17 cellular contexts compared by ENCODE assay signal in the genomic region with DNA sequence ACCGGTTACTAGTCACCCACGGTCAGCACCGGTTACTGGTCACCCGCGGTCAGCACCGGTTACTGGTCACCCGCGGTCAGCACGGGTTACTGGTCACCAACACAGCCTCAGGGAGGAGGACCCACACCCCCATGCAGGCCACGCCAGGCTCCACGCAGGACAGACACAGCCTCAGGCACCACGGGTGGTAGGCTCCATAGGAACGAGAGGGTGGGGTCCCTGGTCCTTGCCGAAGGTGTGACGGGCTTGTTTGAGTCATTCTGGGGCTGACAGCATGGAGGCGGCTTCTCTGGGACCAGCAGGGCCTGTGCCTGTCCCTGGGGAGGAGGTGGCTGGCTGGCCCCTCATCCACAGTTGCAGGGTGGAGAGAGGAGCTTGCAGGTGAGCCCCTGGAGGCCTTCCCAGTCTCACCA.
DNase-seq lines count a peak whose midpoint lies in the region; ATAC-seq, FAIRE-seq and TF ChIP-seq lines count a peak whose summit lies in the region.
"Had no signal": no experiment of that assay in that cellular context is flagged by ENCODE, and none has a peak within 500 bp of the region (broad histone marks: within the 10 kb centered on the region; RNA-seq: fewer than 3 reads in every experiment).

No MANE protein-coding gene starts in this region.

- no peaks in the 10 kb centered on the region for H3K79me2 ChIP-seq in H9 (ENCODE audit: insufficient read depth, low read length)
- H3K79me2 ChIP-seq in H1 (ENCODE audit: control insufficient read depth in 1 of 2, insufficient read depth in 2 of 2, low read length in 2 of 2) = no peaks in the 10 kb centered on the region

- H3K56ac ChIP-seq in H9 (ENCODE audit: insufficient read length, low read depth, low read length) (no peak overlapping the region), H1 (replicated peaks; ENCODE audit: insufficient read length, low read depth, low read length) (no peak overlapping the region)

- H3K9me3 Mint-ChIP-seq in H9 = no peaks in the 10 kb centered on the region; a peak in 1 of 5 replicates

- CTCF ChIA-PET in H1 (lab: Charles Lee; ENCODE audit: partially characterized antibody) = interaction anchor here (0.9 kb wide), 1 partner anchor 14 kb away, joined by 3 read pairs; no protein-coding TSS in a partner anchor

- H3K27me3 ChIP-seq in H9 (ENCODE audit: insufficient read depth, low read length) (no peaks in the 10 kb centered on the region), H1 (replicated peaks in 1 of 4; ENCODE audit: control insufficient read depth in 3 of 4, extremely low read depth in 1 of 4, insufficient read depth in 3 of 4, low read length in 3 of 4) (no peaks in the 10 kb centered on the region; a peak in 1 of 7 replicates)

- H2AFZ ChIP-seq in H9 (ENCODE audit: low read length) = no peak overlapping the region
- no peak overlapping the region for H2AFZ ChIP-seq in H1 (ENCODE audit: low read length)

- H3K27ac ChIP-seq in H9 (ENCODE audit: insufficient read length, low read depth, low read length) (no peak overlapping the region), H1 (ENCODE audit: low read depth, low read length) (no peak overlapping the region)

- H4K8ac ChIP-seq in H9 (replicated peaks; ENCODE audit: insufficient read length, low read depth, low read length) = no peak overlapping the region
- H4K8ac ChIP-seq in H1 (ENCODE audit: extremely low read depth, insufficient read depth, low read length) = no peak overlapping the region

- peaks cover 27% of the 10 kb centered on the region for H3K27me3 Mint-ChIP-seq in H9 (ENCODE audit: low read depth)

- intact Hi-C loops in posterior vena cava (cut with DNase I) = no loop called here

- H4K91ac ChIP-seq in H9 (ENCODE audit: insufficient read length, low read depth, low read length) (no peak overlapping the region), H1 (replicated peaks; ENCODE audit: insufficient read length, low read length) (no peak overlapping the region)

- no peak for TF ChIP-seq EP300 in H1 (IDR thresholded peaks at IDR 0.05; ENCODE audit: borderline replicate concordance in 1 of 2, low read depth in 2 of 2, low read length in 2 of 2)

- H3K36me3 ChIP-seq in H1 (ENCODE audit: control insufficient read depth in 2 of 4, insufficient read depth in 4 of 4, low read length in 3 of 4) = no peaks in the 10 kb centered on the region
- H3K36me3 ChIP-seq: BE2C had no signal

- no peak overlapping the region for H2BK120ac ChIP-seq in H9 (ENCODE audit: low read depth, low read length, poor library complexity, severe bottlenecking)
- H2BK120ac ChIP-seq in H1 (replicated peaks; ENCODE audit: low read depth, low read length) = no peak overlapping the region

- no peak for FAIRE-seq in H1 (lab: Jason Lieb, UNC)

- no peak overlapping the region for H3K4me2 ChIP-seq in H9 (ENCODE audit: insufficient read depth, insufficient read length, low read length)
- no peak overlapping the region for H3K4me2 ChIP-seq in H1 (ENCODE audit: insufficient read depth in 1 of 2, low read depth in 2 of 2, low read length in 2 of 2)

- no peak overlapping the region for H3K27ac Mint-ChIP-seq in H9
- H3K27ac Mint-ChIP-seq: CD4-positive, alpha-beta memory T cell had no signal

- H3K23me2 ChIP-seq in H9 (ENCODE audit: insufficient read length, low read depth, low read length, poor library complexity, severe bottlenecking) (no peaks in the 10 kb centered on the region), H1 (ENCODE audit: low read depth, low read length) (peaks cover 10% of the 10 kb centered on the region; the same call in 1 of the 2 replicates)

- H3K4ac ChIP-seq in H9 (ENCODE audit: low read depth, low read length) (no peak overlapping the region), H1 (replicated peaks; ENCODE audit: insufficient read length, low read depth, low read length) (no peak overlapping the region)

- no peak overlapping the region for H2BK20ac ChIP-seq in H9 (ENCODE audit: low read depth, low read length, poor library complexity, severe bottlenecking)
- no peak overlapping the region for H2BK20ac ChIP-seq in H1 (ENCODE audit: low read length)

- no peak overlapping the region for H4K5ac ChIP-seq in H9 (ENCODE audit: insufficient read length, low read depth, low read length)
- no peak overlapping the region for H4K5ac ChIP-seq in H1 (ENCODE audit: insufficient read length, low read depth, low read length)

- H3K14ac ChIP-seq in H9 (ENCODE audit: insufficient read depth, low read length) (peak overlapping the region; percentile 8; the same call in 1 of the 2 replicates), H1 (ENCODE audit: insufficient read length) (no peak overlapping the region)

- H3K4me3 ChIP-seq in H1 (ENCODE audit: extremely low read depth in 1 of 4, insufficient read depth in 2 of 4, low read depth in 3 of 4, low read length in 4 of 4) = no peak overlapping the region

- H4K20me1 ChIP-seq in H9 (ENCODE audit: control insufficient read depth, insufficient read depth, insufficient read length) (no peaks in the 10 kb centered on the region), H1 (replicated peaks in 1 of 2; ENCODE audit: control insufficient read depth in 1 of 2, insufficient read depth in 2 of 2, low read length in 2 of 2) (peaks cover 0 to 6% of the 10 kb centered on the region in 2 experiments)

- no peak for TF ChIP-seq RAD21 in H1 (IDR thresholded peaks at IDR 0.05 in 1 of 2, conservative IDR thresholded peaks at IDR 0.05 in 1 of 2; ENCODE audit: low read depth in 2 of 2, low read length in 2 of 2)

- no peak overlapping the region for H3K23ac ChIP-seq in H9 (ENCODE audit: insufficient read length, low read depth, low read length)
- H3K23ac ChIP-seq in H1 (ENCODE audit: insufficient read length) = no peak overlapping the region

- no CpG with 5 or more reads among the region's 16 CpGs for WGBS in H9 (ENCODE audit: extremely low coverage, insufficient read length, low lambda C conversion rate)
- 80% methylated on average over 14 of the region's 16 CpGs; no CpG with 5 or more reads in 1 of the 2 experiments for WGBS in H1 (ENCODE audit: extremely low coverage in 1 of 2, insufficient coverage in 1 of 2, insufficient read length in 1 of 2, insufficient replicate concordance in 2 of 2, low coverage in 1 of 2, low lambda C conversion rate in 2 of 2, missing lambda C conversion rate in 1 of 2), 2 experiments

- no peaks in the 10 kb centered on the region for H3K4me1 ChIP-seq in H9 (ENCODE audit: insufficient read depth, low read length)
- H3K4me1 ChIP-seq in H1 (replicated peaks in 1 of 4; ENCODE audit: control insufficient read depth in 3 of 4, insufficient read depth in 4 of 4, low read length in 3 of 4) = no peaks in the 10 kb centered on the region
- H3K4me1 ChIP-seq: BE2C had no signal

- H3T11ph ChIP-seq in H9 (ENCODE audit: low read length) = no peak overlapping the region

- H3K4me3 Mint-ChIP-seq in H9 = no peak overlapping the region
- H3K4me3 Mint-ChIP-seq: CD4-positive, alpha-beta memory T cell had no signal

- TF ChIP-seq POLR2A in H1 (IDR thresholded peaks at IDR 0.05; ENCODE audit: control extremely low read depth in 1 of 2, low read depth in 2 of 2, low read length in 2 of 2) = no peak

- H2BK5ac ChIP-seq in H9 (ENCODE audit: insufficient read length, low read length) (no peak overlapping the region), H1 (ENCODE audit: low read depth, low read length) (no peak overlapping the region)

- H2BK12ac ChIP-seq in H9 (ENCODE audit: insufficient read length, low read depth, low read length) (no peak overlapping the region), H1 (ENCODE audit: low read depth, low read length) (0 out of 2 replicates have a peak overlapping the region, but pooled peaks have one; percentile 9)

- DNase-seq in NCI-H2107 treated with DMSO at 0.1 percent for 48 hours (lab: John Stamatoyannopoulos, UW; ENCODE audit: unreplicated experiment) (peak; percentile 63), NCI-H2107 (lab: John Stamatoyannopoulos, UW) (no peak), H9 (peak; percentile 16), H1 (ENCODE audit: low read depth in 1 of 2, low spot score in 2 of 2) (peak in 1 of 2 experiments; percentile 31), posterior vena cava (ENCODE audit: low spot score) (peak; percentile 73), NCI-H2196 (lab: John Stamatoyannopoulos, UW; ENCODE audit: unreplicated experiment) (no peak)
- DNase-seq: 8988T; BE2C; Calu3; CD4-positive, alpha-beta memory T cell; DMS79; NCI-H1417; NCI-H1930; NCI-H2171 treated with DMSO at 0.1 percent for 48 hours had no signal

- POLR2A ChIA-PET in H1 (lab: Charles Lee; ENCODE audit: partially characterized antibody) = no interaction called here

- H2BK15ac ChIP-seq in H9 (ENCODE audit: low read depth, low read length) (no peak overlapping the region), H1 (ENCODE audit: low read length) (no peak overlapping the region)

- H3K36me3 Mint-ChIP-seq in H9 (ENCODE audit: insufficient read depth in 1 of 3, low read depth in 3 of 3) = no peaks in the 10 kb centered on the region; a peak in 1 of 7 replicates
- H3K36me3 Mint-ChIP-seq: CD4-positive, alpha-beta memory T cell had no signal

- no peaks in the 10 kb centered on the region; a peak in 1 of 4 replicates for H3K4me1 Mint-ChIP-seq in H9
- H3K4me1 Mint-ChIP-seq: CD4-positive, alpha-beta memory T cell had no signal

- TF ChIP-seq CTCF in H9 (conservative IDR thresholded peaks at IDR 0.05) = no peak
- TF ChIP-seq CTCF in H1 (IDR thresholded peaks at IDR 0.05; ENCODE audit: control extremely low read depth in 1 of 3, insufficient read depth in 1 of 3, low read depth in 1 of 3, low read length in 3 of 3) = no peak

- H3K18ac ChIP-seq in H9 (ENCODE audit: insufficient read length, low read depth, low read length) = no peak overlapping the region
- no peak overlapping the region for H3K18ac ChIP-seq in H1 (ENCODE audit: extremely low read depth, low read length)

- H3K9ac ChIP-seq in H9 (ENCODE audit: extremely low read depth, insufficient read length, low read length) = no peak overlapping the region
- no peak overlapping the region for H3K9ac ChIP-seq in H1 (replicated peaks in 1 of 4; ENCODE audit: extremely low read depth in 1 of 4, low read depth in 3 of 4, low read length in 3 of 4)

- H2AK5ac ChIP-seq in H9 (ENCODE audit: insufficient read length, low read length) = no peak overlapping the region
- H2AK5ac ChIP-seq in H1 (ENCODE audit: low read depth, low read length) = no peak overlapping the region

- no peaks in the 10 kb centered on the region for H3K79me1 ChIP-seq in H9 (ENCODE audit: insufficient read depth, low read depth, low read length, poor library complexity, severe bottlenecking)
- H3K79me1 ChIP-seq in H1 (ENCODE audit: low read depth, low read length) = peaks cover 3% of the 10 kb centered on the region; the same call in 1 of the 2 replicates

- H3K9me3 ChIP-seq in H9 (ENCODE audit: control insufficient read depth, low read depth, low read length) (no peaks in the 10 kb centered on the region), H1 (ENCODE audit: insufficient read depth in 2 of 2, low read depth in 1 of 2, low read length in 1 of 2) (no peaks in the 10 kb centered on the region)
- H3K9me3 ChIP-seq: BE2C had no signal

- ATAC-seq in HG03378 (IDR thresholded peaks at IDR 0.05; ENCODE audit: unreplicated experiment) (no peak), HG03432 (IDR thresholded peaks at IDR 0.05; ENCODE audit: unreplicated experiment) (no peak)
- ATAC-seq: HCT116 had no signal

TF ChIP-seq in H1, 55 proteins besides CTCF, POLR2A, EP300 and RAD21 (continues in another document):
- no peak for TF ChIP-seq TBP (IDR thresholded peaks at IDR 0.05; ENCODE audit: low read depth, low read length)
- TF ChIP-seq BACH1 (IDR thresholded peaks at IDR 0.05; ENCODE audit: low read length) = no peak

Comparison
In these comparisons a context has a peak if more than half of its experiments do, and no peak if none do; other contexts are left out.
1. DNase-seq: peak in NCI-H2107 treated with DMSO at 0.1 percent for 48 hours (single experiment), H9 (single experiment) and posterior vena cava (single experiment); none in NCI-H2107 (single experiment) and NCI-H2196 (single experiment).